Comparison of ENCODE assay signal across 9 cellular contexts in the genomic region with DNA sequence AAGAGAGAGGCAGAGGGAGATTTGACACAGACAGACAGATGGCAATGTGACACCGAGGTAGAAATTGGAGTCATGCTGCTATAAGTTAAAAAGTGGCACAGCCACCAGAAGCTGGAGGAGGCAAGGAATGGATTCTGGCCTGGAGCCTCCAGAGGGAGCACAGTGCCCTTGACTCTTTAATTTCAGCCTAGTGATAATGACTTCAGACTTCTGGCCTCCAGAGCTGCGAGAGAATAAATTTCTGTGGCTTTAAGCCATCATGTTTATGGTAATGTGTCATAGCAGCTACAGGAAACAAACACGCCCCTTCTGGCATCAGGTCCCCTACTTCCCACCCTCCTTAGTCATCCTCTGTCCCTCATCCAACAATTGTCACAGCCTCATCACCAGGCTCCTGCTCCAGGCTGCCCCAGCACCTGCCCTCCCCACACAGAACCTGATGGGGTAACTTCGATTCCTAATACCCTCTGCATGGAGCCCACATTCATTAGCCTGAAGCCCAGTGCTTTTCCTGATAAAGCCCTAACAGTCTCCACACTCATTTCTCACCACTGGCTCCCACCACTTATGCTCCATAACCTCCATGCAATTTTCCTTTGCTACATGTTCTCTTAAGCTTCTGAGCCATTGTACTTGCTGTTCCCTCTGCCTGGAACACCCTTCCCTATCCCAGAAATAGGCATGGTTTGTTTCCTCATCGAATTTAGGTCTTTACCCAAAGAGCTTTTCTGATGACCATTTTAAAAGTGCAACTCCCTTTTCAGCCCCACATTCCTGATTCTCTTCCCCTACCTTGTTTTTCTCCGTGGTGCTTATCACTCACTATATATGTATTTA.
DNase-seq lines count a peak whose midpoint lies in the region; ATAC-seq and TF ChIP-seq lines count a peak whose summit lies in the region.
"Had no signal": no experiment of that assay in that cellular context is flagged by ENCODE, and none has a peak within 500 bp of the region (broad histone marks: within the 10 kb centered on the region; RNA-seq: fewer than 3 reads in every experiment).

No MANE protein-coding gene starts in this region.

- H3K27ac ChIP-seq in HCT116 (ENCODE audit: low read depth, low read length) (no peak overlapping the region), left ventricle myocardium inferior (replicated peaks) (peak overlapping the region; percentile 33)

- H3K36me3 Mint-ChIP-seq in WTC11 = no peaks in the 10 kb centered on the region

- RAD21 ChIA-PET in HCT116 (lab: Charles Lee; ENCODE audit: low non-redundant PET in 1 of 2, low total read pairs in 2 of 2, uncharacterized antibody in 2 of 2, unreplicated experiment in 2 of 2) = no interaction called here

- CTCF ChIA-PET in HCT116 (lab: Charles Lee) = interaction anchor here (0.9 to 1.9 kb wide), 5 partner anchors 109 to 396 kb away, joined by 3 to 7 read pairs (median 3); no protein-coding TSS in a partner anchor
- CTCF ChIA-PET in WTC11 (lab: Charles Lee) = interaction anchor here (0.9 to 1.6 kb wide), 2 partner anchors 95 to 235 kb away, joined by 3 to 5 read pairs; no protein-coding TSS in a partner anchor

- H4K20me1 ChIP-seq in HCT116 (ENCODE audit: insufficient read depth) = no peaks in the 10 kb centered on the region

- no peaks in the 10 kb centered on the region for H3K9me2 ChIP-seq in HCT116 (ENCODE audit: insufficient read depth)

- H3K27ac Mint-ChIP-seq in WTC11 = no peak overlapping the region

- BruUV-seq in HCT116 (replicated peaks; lab: Mats Ljungman, UMichigan) = no TSS peak

- no peaks in the 10 kb centered on the region for H3K27me3 ChIP-seq in HCT116 (ENCODE audit: insufficient read depth, low read length)
- H3K27me3 ChIP-seq in left ventricle myocardium inferior (ENCODE audit: low read depth) = peaks cover 14% of the 10 kb centered on the region
- H3K27me3 ChIP-seq in HAP-1 (ENCODE audit: low read depth) = peaks cover under 1% of the 10 kb centered on the region; the same call in 1 of the 2 replicates
- H3K27me3 ChIP-seq: Peyer's patch had no signal

- DNase-seq in A172 (ENCODE audit: low spot score) = peak; percentile 98
- DNase-seq in HCT116 (ENCODE audit: low read depth, low spot score) = peak; percentile 74
- no peak for DNase-seq in WTC11 (ENCODE audit: low spot score)
- DNase-seq in left ventricle myocardium inferior = peak; percentile 25
- DNase-seq in occipital lobe (lab: John Stamatoyannopoulos, UW) = no peak
- no peak for DNase-seq in HAP-1 (ENCODE audit: low spot score in 2 of 2)
- no peak for DNase-seq in activated CD4-positive, alpha-beta T cell treated with anti-CD3 and anti-CD28 coated beads for 4 hours
- DNase-seq in activated naive CD4-positive, alpha-beta T cell treated with anti-CD3 and anti-CD28 coated beads, Interleukin-2, amount 50 U/mL, for 16 hours = no peak
- DNase-seq: Peyer's patch had no signal

- H3K9ac ChIP-seq in HCT116 (ENCODE audit: low read length) = no peak overlapping the region

- peak; percentile 76 for TF ChIP-seq RAD21 in HCT116 (IDR thresholded peaks at IDR 0.05; ENCODE audit: low read depth)

- no peaks in the 10 kb centered on the region; the same call in 1 of the 2 replicates for H3K27me3 Mint-ChIP-seq in WTC11 (ENCODE audit: low read depth)

- peak overlapping the region; percentile 43 for H3K4me2 ChIP-seq in HCT116 (ENCODE audit: low read length)

- no peaks in the 10 kb centered on the region; the same call in 1 of the 2 replicates for H3K4me1 Mint-ChIP-seq in WTC11

- ATAC-seq in HCT116 (peak; percentile 75), WTC11 (no peak)

- peaks cover 6 to 40% of the 10 kb centered on the region in 2 experiments; a peak in 3 of 4 replicates for H3K4me1 ChIP-seq in HCT116 (ENCODE audit: control insufficient read depth in 1 of 2, insufficient read depth in 2 of 2, low read length in 2 of 2)
- peaks cover 12% of the 10 kb centered on the region for H3K4me1 ChIP-seq in left ventricle myocardium inferior
- no peaks in the 10 kb centered on the region for H3K4me1 ChIP-seq in HAP-1

- H3K79me2 ChIP-seq in HCT116 (ENCODE audit: insufficient read depth, low read length) = no peaks in the 10 kb centered on the region

- no peaks in the 10 kb centered on the region for H3K36me3 ChIP-seq in HCT116 (ENCODE audit: control insufficient read depth in 1 of 2, insufficient read depth in 2 of 2, low read length in 2 of 2)
- H3K36me3 ChIP-seq in left ventricle myocardium inferior = no peaks in the 10 kb centered on the region
- no peaks in the 10 kb centered on the region for H3K36me3 ChIP-seq in HAP-1 (replicated peaks)
- H3K36me3 ChIP-seq: Peyer's patch had no signal

- POLR2A ChIA-PET in HCT116 (lab: Charles Lee) (interaction anchor here (1.2 to 1.4 kb wide), 2 partner anchors 12 to 130 kb away, joined by 3 read pairs; no protein-coding TSS in a partner anchor), WTC11 (lab: Charles Lee) (no interaction called here)

- H3K4me3 ChIP-seq in HCT116 (replicated peaks in 1 of 2; ENCODE audit: low read depth in 1 of 2, low read length in 2 of 2) (0 out of 4 replicates have a peak overlapping the region, but pooled peaks of 1 of the 2 experiments have one; percentile 2), left ventricle myocardium inferior (no peak overlapping the region), HAP-1 (no peak overlapping the region)
- H3K4me3 ChIP-seq: Peyer's patch had no signal

- TF ChIP-seq POLR2A in HCT116 (IDR thresholded peaks at IDR 0.05; ENCODE audit: borderline replicate concordance, extremely low read depth, insufficient read depth, insufficient read length) = no peak

- H2AFZ ChIP-seq in HCT116 (ENCODE audit: low read depth, low read length, poor library complexity, severe bottlenecking) = no peak overlapping the region

- H3K9me3 Mint-ChIP-seq in WTC11 = no peaks in the 10 kb centered on the region

- H3K4me3 Mint-ChIP-seq in WTC11 = no peak overlapping the region

- TF ChIP-seq CTCF in HCT116 (IDR thresholded peaks at IDR 0.05 in 2 of 3, conservative IDR thresholded peaks at IDR 0.05 in 1 of 3; ENCODE audit: borderline replicate concordance in 1 of 3, insufficient read depth in 1 of 3, low read depth in 2 of 3, low read length in 2 of 3) (peak in 1 of 3 experiments; percentile 73; a peak in 3 of 6 replicates), WTC11 (IDR thresholded peaks at IDR 0.05) (no peak), left ventricle myocardium inferior (IDR thresholded peaks at IDR 0.05; ENCODE audit: borderline replicate concordance) (peak; percentile 40)

- in situ Hi-C loops in HAP-1 (cut with MboI; ENCODE audit: low sequenced_read_pairs) = no loop called here

- intact Hi-C loops in HCT116 (cut with micrococcal nuclease) = no loop called here
- intact Hi-C loops in left ventricle myocardium inferior (cut with micrococcal nuclease) = no loop called here

- H3K9me3 ChIP-seq in HCT116 (ENCODE audit: control insufficient read depth in 1 of 2, insufficient read depth in 1 of 2, low read depth in 1 of 2, low read length in 2 of 2) (no peaks in the 10 kb centered on the region), left ventricle myocardium inferior (replicated peaks) (no peaks in the 10 kb centered on the region), HAP-1 (no peaks in the 10 kb centered on the region)
- H3K9me3 ChIP-seq: Peyer's patch had no signal

TF ChIP-seq in HCT116, 20 proteins besides CTCF, POLR2A, EP300 and RAD21:
- TF ChIP-seq POLR2AphosphoS5 (IDR thresholded peaks at IDR 0.05; ENCODE audit: low read depth, low read length) (no peak), ELF1 (IDR thresholded peaks at IDR 0.05; ENCODE audit: borderline replicate concordance, low read depth) (no peak), JUND (IDR thresholded peaks at IDR 0.05) (peak; percentile 43; the same call in 1 of the 2 replicates), SP1 (IDR thresholded peaks at IDR 0.05; ENCODE audit: low read depth) (peak; percentile 63), SRF (IDR thresholded peaks at IDR 0.05; ENCODE audit: low read depth) (no peak), CBX3 (IDR thresholded peaks at IDR 0.05; ENCODE audit: low read depth) (peak; percentile 65; the same call in 1 of the 2 replicates), FOSL1 (IDR thresholded peaks at IDR 0.05; ENCODE audit: low read depth) (peak; percentile 47; the same call in 1 of the 2 replicates), TCF7L2 (IDR thresholded peaks at IDR 0.05; ENCODE audit: borderline replicate concordance, extremely low read depth, insufficient read depth, insufficient read length) (no peak)
- TF ChIP-seq, protein P1, sequence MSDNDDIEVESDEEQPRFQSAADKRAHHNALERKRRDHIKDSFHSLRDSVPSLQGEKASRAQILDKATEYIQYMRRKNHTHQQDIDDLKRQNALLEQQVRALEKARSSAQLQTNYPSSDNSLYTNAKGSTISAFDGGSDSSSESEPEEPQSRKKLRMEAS (IDR thresholded peaks at IDR 0.05) = peak; percentile 52; the same call in 1 of the 2 replicates

TF ChIP-seq in WTC11, 78 proteins besides CTCF, POLR2A, EP300 and RAD21 (continues in another document):
- TF ChIP-seq, protein P2, sequence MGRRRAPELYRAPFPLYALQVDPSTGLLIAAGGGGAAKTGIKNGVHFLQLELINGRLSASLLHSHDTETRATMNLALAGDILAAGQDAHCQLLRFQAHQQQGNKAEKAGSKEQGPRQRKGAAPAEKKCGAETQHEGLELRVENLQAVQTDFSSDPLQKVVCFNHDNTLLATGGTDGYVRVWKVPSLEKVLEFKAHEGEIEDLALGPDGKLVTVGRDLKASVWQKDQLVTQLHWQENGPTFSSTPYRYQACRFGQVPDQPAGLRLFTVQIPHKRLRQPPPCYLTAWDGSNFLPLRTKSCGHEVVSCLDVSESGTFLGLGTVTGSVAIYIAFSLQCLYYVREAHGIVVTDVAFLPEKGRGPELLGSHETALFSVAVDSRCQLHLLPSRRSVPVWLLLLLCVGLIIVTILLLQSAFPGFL (CRISPR knock-in tag; IDR thresholded peaks at IDR 0.05; ENCODE audit: borderline replicate concordance) = no peak

Comparison
In these comparisons a context has a peak if more than half of its experiments do, and no peak if none do; other contexts are left out.
1. DNase-seq: peak in A172 (single experiment), HCT116 (single experiment) and left ventricle myocardium inferior (single experiment); none in WTC11 (single experiment), occipital lobe (single experiment), HAP-1 (0 of 2), activated CD4-positive, alpha-beta T cell treated with anti-CD3 and anti-CD28 coated beads for 4 hours (0 of 2) and activated naive CD4-positive, alpha-beta T cell treated with anti-CD3 and anti-CD28 coated beads, Interleukin-2, amount 50 U/mL, for 16 hours (single experiment).